8 cellular contexts compared by ENCODE assay signal in genomic region chr19:10653482-10653731, GRCh38. TPM values are rescaled to one million over a fixed set of nuclear protein-coding genes. Genes with fewer than 3 reads are reported as not detected.
A peak's percentile ranks its signal among the peaks of the same experiment; 100 is the strongest.
DNase-seq lines count a peak whose midpoint lies in the region; ATAC-seq and TF ChIP-seq lines count a peak whose summit lies in the region.

No MANE protein-coding gene starts in this region.

- POLR2A ChIA-PET in activated CD4-positive, alpha-beta T cell treated with anti-CD3 and anti-CD28 coated beads, Interleukin-2, amount 10 ng/mL, durations not matched to agents 7 days and 5 days (lab: Charles Lee) = no interaction called here

- no peaks in the 10 kb centered on the region for H3K9me3 Mint-ChIP-seq in activated CD4-positive, alpha-beta T cell treated with anti-CD3 and anti-CD28 coated beads, Interleukin-2, amount 10 ng/mL, durations not matched to agents 7 days and 5 days

- TF ChIP-seq CTCF in ascending aorta (IDR thresholded peaks at IDR 0.05) (peak in 1 of 3 experiments; percentile 6), left lung (IDR thresholded peaks at IDR 0.05) (no peak), thyroid gland (IDR thresholded peaks at IDR 0.05) (no peak)

- peak overlapping the region; percentile 79 to 94 for H3K4me3 ChIP-seq in ascending aorta
- peak overlapping the region; percentile 92 to 96 for H3K4me3 ChIP-seq in left lung
- peak overlapping the region; percentile 61 to 95 (median 74) for H3K4me3 ChIP-seq in thyroid gland (replicated peaks in 1 of 3)

- no peak for DNase-seq in activated CD4-positive, alpha-beta T cell treated with anti-CD3 and anti-CD28 coated beads, Interleukin-2, amount 10 ng/mL, durations not matched to agents 7 days and 5 days
- DNase-seq in activated CD4-positive, alpha-beta T cell treated with anti-CD3 and anti-CD28 coated beads for 1 hour = no peak
- DNase-seq in ascending aorta (ENCODE audit: low spot score in 2 of 2) = no peak
- DNase-seq in left lung = no peak
- no peak for DNase-seq in thyroid gland
- no peak for DNase-seq in SHP77 treated with DMSO at 0.1 percent for 48 hours (lab: John Stamatoyannopoulos, UW)
- DNase-seq in NCI-H226 = no peak

- H3K27ac Mint-ChIP-seq in activated CD4-positive, alpha-beta T cell treated with anti-CD3 and anti-CD28 coated beads, Interleukin-2, amount 10 ng/mL, durations not matched to agents 7 days and 5 days = peak overlapping the region; percentile 99

- WGBS in thyroid gland, 2 donors = 0% methylated on average over 1 of the region's 18 CpGs; no CpG with 5 or more reads in 1 of the 2 donors

- H3K4me1 ChIP-seq in ascending aorta (peaks cover 0 to 23% of the 10 kb centered on the region in 2 donors), left lung (peaks cover 22 to 48% of the 10 kb centered on the region in 2 donors), thyroid gland (peaks cover 26 to 30% of the 10 kb centered on the region in 2 donors)

- H3K27me3 ChIP-seq in ascending aorta = no peaks in the 10 kb centered on the region
- H3K27me3 ChIP-seq in left lung = no peaks in the 10 kb centered on the region
- H3K27me3 ChIP-seq in thyroid gland = no peaks in the 10 kb centered on the region

- H3K36me3 Mint-ChIP-seq in activated CD4-positive, alpha-beta T cell treated with anti-CD3 and anti-CD28 coated beads, Interleukin-2, amount 10 ng/mL, durations not matched to agents 7 days and 5 days (ENCODE audit: low read depth) = peaks cover 29% of the 10 kb centered on the region

- intact Hi-C loops in ascending aorta (cut with DNase I) (loop anchor here (5.0 kb wide), 2 partner anchors 64 to 151 kb away; partner anchors contain the start of genes DNM2 and KEAP1), left lung (cut with DNase I) (no loop called here), thyroid gland (cut with DNase I) (no loop called here)

- peak overlapping the region; percentile 86 for H3K4me3 Mint-ChIP-seq in activated CD4-positive, alpha-beta T cell treated with anti-CD3 and anti-CD28 coated beads, Interleukin-2, amount 10 ng/mL, durations not matched to agents 7 days and 5 days

- ATAC-seq in left lung = peak; percentile 11
- no peak for ATAC-seq in HG03159 (IDR thresholded peaks at IDR 0.05; ENCODE audit: unreplicated experiment)

- H3K4me1 Mint-ChIP-seq in activated CD4-positive, alpha-beta T cell treated with anti-CD3 and anti-CD28 coated beads, Interleukin-2, amount 10 ng/mL, durations not matched to agents 7 days and 5 days = peaks cover 39% of the 10 kb centered on the region

- no peaks in the 10 kb centered on the region for H3K9me3 ChIP-seq in ascending aorta
- H3K9me3 ChIP-seq in left lung = no peaks in the 10 kb centered on the region
- H3K9me3 ChIP-seq in thyroid gland = no peaks in the 10 kb centered on the region

- no peaks in the 10 kb centered on the region for H3K27me3 Mint-ChIP-seq in activated CD4-positive, alpha-beta T cell treated with anti-CD3 and anti-CD28 coated beads, Interleukin-2, amount 10 ng/mL, durations not matched to agents 7 days and 5 days

- no peak for TF ChIP-seq POLR2A in thyroid gland (IDR thresholded peaks at IDR 0.05)

- CTCF ChIA-PET in activated CD4-positive, alpha-beta T cell treated with anti-CD3 and anti-CD28 coated beads, Interleukin-2, amount 10 ng/mL, durations not matched to agents 7 days and 5 days (lab: Charles Lee) = interaction anchor here (1.4 to 1.6 kb wide), 2 partner anchors 9 to 86 kb away, joined by 5 to 10 read pairs; no protein-coding TSS in a partner anchor

- H3K27ac ChIP-seq in ascending aorta (peak overlapping the region; percentile 97 to 100), left lung (peak overlapping the region; percentile 97 to 98), thyroid gland (peak overlapping the region; percentile 74 to 94 (median 94))

- H3K36me3 ChIP-seq in ascending aorta (no peaks in the 10 kb centered on the region), left lung (peaks cover 0 to 9% of the 10 kb centered on the region in 2 donors), thyroid gland (no peaks in the 10 kb centered on the region)

RNA-seq across cellular contexts. Expression of gene ILF3, which starts 0.7 kb away (rescaled TPM):
- total RNA-seq in activated CD4-positive, alpha-beta T cell treated with anti-CD3 and anti-CD28 coated beads, Interleukin-2, amount 10 ng/mL, durations not matched to agents 7 days and 5 days = 100 to 1,000 TPM; 385 to 389 TPM
- total RNA-seq in ascending aorta (168 TPM), left lung (100 to 1,000 TPM; 161 to 257 TPM), thyroid gland (100 to 1,000 TPM; 122 to 232 (median 159) TPM)

RNA-seq across cellular contexts. Expression of gene SLC44A2, which starts 28.1 kb away (rescaled TPM):
- total RNA-seq in activated CD4-positive, alpha-beta T cell treated with anti-CD3 and anti-CD28 coated beads, Interleukin-2, amount 10 ng/mL, durations not matched to agents 7 days and 5 days = 100 to 1,000 TPM; 162 to 189 TPM
- total RNA-seq in ascending aorta (354 TPM), left lung (100 to 1,000 TPM; 214 to 255 TPM), thyroid gland (100 to 1,000 TPM in 2 of 4 donors, 10 to 100 TPM in 2; 86.0 to 141 (median 113) TPM)

RNA-seq across cellular contexts. Expression of gene QTRT1, which starts 47.8 kb away (rescaled TPM):
- 10 to 100 TPM; 39.9 to 43.8 TPM for total RNA-seq in activated CD4-positive, alpha-beta T cell treated with anti-CD3 and anti-CD28 coated beads, Interleukin-2, amount 10 ng/mL, durations not matched to agents 7 days and 5 days
- total RNA-seq in ascending aorta = 36.8 TPM
- 10 to 100 TPM; 29.0 to 40.9 TPM for total RNA-seq in left lung
- 10 to 100 TPM; 26.2 to 63.3 (median 37.4) TPM for total RNA-seq in thyroid gland
